ENCODE assay signal across 1 cellular context in the genomic region with DNA sequence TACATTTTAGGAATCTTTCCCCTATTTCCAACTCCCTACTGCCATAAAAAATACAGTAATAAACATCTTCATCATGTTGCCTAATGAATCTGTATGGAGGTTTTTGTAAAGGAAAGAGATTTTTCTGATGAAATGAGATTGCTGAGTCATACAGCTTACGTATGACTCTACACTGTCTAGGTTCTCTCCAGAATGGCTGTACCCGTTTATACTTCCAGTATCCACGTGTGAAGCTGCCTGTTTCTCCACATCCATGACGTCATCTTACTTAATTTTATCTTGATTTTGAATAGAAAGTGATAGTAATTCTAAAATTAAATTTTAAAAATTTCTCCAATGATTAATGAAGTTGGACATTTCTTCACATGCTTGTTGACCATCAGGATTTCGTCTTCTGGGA.
TF ChIP-seq lines count a peak whose summit lies in the region.

No MANE protein-coding gene starts in this region.

TF ChIP-seq in K562, 482 proteins besides CTCF, POLR2A, EP300 and RAD21 (continued from another document and continues in another):
- TF ChIP-seq, protein P1, sequence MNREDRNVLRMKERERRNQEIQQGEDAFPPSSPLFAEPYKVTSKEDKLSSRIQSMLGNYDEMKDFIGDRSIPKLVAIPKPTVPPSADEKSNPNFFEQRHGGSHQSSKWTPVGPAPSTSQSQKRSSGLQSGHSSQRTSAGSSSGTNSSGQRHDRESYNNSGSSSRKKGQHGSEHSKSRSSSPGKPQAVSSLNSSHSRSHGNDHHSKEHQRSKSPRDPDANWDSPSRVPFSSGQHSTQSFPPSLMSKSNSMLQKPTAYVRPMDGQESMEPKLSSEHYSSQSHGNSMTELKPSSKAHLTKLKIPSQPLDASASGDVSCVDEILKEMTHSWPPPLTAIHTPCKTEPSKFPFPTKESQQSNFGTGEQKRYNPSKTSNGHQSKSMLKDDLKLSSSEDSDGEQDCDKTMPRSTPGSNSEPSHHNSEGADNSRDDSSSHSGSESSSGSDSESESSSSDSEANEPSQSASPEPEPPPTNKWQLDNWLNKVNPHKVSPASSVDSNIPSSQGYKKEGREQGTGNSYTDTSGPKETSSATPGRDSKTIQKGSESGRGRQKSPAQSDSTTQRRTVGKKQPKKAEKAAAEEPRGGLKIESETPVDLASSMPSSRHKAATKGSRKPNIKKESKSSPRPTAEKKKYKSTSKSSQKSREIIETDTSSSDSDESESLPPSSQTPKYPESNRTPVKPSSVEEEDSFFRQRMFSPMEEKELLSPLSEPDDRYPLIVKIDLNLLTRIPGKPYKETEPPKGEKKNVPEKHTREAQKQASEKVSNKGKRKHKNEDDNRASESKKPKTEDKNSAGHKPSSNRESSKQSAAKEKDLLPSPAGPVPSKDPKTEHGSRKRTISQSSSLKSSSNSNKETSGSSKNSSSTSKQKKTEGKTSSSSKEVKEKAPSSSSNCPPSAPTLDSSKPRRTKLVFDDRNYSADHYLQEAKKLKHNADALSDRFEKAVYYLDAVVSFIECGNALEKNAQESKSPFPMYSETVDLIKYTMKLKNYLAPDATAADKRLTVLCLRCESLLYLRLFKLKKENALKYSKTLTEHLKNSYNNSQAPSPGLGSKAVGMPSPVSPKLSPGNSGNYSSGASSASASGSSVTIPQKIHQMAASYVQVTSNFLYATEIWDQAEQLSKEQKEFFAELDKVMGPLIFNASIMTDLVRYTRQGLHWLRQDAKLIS (CRISPR knock-in tag; IDR thresholded peaks at IDR 0.05), result no peak
- no peak for TF ChIP-seq MAZ (CRISPR knock-in tag; conservative IDR thresholded peaks at IDR 0.05 in 1 of 2, IDR thresholded peaks at IDR 0.05 in 1 of 2)
- TF ChIP-seq ZNF12 (CRISPR knock-in tag; IDR thresholded peaks at IDR 0.05), result no peak
- TF ChIP-seq, protein P2, sequence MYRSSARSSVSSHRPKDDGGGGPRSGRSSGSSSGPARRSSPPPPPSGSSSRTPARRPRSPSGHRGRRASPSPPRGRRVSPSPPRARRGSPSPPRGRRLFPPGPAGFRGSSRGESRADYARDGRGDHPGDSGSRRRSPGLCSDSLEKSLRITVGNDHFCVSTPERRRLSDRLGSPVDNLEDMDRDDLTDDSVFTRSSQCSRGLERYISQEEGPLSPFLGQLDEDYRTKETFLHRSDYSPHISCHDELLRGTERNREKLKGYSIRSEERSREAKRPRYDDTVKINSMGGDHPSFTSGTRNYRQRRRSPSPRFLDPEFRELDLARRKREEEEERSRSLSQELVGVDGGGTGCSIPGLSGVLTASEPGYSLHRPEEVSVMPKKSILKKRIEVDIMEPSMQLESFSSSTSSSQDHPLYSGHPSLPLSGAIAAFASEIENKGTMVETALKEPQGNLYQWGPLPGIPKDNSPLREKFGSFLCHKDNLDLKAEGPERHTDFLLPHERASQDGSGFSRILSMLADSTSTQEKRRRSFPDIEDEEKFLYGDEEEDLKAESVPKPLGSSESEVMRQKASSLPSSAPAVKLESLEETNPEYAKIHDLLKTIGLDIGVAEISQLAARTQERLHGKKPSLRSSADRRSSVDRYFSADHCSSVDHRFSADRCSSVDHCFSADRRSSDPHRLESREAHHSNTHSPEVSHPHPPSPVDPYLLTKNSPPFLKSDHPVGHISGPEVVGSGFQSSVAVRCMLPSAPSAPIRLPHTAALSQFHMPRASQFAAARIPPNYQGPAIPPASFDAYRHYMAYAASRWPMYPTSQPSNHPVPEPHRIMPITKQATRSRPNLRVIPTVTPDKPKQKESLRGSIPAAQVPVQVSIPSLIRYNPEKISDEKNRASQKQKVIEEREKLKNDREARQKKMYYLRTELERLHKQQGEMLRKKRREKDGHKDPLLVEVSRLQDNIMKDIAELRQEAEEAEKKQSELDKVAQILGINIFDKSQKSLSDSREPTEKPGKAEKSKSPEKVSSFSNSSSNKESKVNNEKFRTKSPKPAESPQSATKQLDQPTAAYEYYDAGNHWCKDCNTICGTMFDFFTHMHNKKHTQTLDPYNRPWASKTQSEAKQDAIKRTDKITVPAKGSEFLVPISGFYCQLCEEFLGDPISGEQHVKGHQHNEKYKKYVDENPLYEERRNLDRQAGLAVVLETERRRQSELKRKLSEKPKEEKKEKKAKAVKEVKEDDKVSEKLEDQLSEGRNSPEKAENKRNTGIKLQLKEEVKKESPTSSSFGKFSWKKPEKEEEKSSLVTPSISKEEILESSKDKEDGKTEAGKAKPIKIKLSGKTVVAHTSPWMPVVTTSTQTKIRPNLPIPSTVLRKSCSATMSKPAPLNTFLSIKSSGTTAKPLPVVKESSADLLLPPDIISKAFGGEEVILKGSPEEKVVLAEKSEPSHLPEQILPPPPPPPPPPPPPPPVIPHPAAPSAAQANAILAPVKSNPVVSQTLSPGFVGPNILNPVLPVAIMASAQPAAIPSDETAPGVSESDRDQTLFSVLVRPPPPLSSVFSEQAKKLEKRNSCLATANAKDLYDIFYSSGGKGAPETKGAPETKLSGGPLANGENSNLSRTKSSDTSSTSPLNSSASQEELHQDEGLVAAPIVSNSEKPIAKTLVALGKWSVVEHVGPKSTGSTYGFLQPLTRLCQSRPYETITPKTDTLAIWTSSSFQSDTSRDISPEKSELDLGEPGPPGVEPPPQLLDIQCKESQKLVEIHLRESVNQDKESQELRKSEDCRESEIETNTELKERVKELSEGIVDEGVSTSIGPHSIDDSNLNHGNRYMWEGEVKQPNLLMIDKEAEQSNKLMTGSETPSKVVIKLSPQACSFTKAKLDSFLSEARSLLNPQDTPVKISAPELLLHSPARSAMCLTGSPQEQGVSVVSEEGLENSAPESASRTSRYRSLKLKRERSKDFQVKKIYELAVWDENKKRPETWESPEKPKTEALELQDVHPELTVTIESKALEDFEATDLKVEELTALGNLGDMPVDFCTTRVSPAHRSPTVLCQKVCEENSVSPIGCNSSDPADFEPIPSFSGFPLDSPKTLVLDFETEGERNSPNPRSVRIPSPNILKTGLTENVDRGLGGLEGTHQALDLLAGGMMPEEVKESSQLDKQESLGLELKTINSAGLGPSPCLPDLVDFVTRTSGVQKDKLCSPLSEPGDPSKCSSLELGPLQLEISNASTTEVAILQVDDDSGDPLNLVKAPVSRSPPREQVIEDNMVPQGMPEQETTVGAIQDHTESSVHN (IDR thresholded peaks at IDR 0.05; ENCODE audit: borderline replicate concordance in 1 of 2, low read depth in 1 of 2), result peak in 1 of 2 experiments; percentile 73; a peak in 1 of 4 replicates
- no peak for TF ChIP-seq CCNT2 (IDR thresholded peaks at IDR 0.05; ENCODE audit: borderline replicate concordance, extremely low read depth, insufficient read length, low read depth, low read length)
- TF ChIP-seq MAFG (tag; conservative IDR thresholded peaks at IDR 0.05), result peak; percentile 81
- no peak for TF ChIP-seq NR2F6 (CRISPR knock-in tag; IDR thresholded peaks at IDR 0.05)
- no peak for TF ChIP-seq TEAD1 (CRISPR knock-in tag; IDR thresholded peaks at IDR 0.05)
- no peak for TF ChIP-seq RBM34 (IDR thresholded peaks at IDR 0.05; ENCODE audit: borderline replicate concordance, insufficient read depth, low read length)
- TF ChIP-seq, protein P3, sequence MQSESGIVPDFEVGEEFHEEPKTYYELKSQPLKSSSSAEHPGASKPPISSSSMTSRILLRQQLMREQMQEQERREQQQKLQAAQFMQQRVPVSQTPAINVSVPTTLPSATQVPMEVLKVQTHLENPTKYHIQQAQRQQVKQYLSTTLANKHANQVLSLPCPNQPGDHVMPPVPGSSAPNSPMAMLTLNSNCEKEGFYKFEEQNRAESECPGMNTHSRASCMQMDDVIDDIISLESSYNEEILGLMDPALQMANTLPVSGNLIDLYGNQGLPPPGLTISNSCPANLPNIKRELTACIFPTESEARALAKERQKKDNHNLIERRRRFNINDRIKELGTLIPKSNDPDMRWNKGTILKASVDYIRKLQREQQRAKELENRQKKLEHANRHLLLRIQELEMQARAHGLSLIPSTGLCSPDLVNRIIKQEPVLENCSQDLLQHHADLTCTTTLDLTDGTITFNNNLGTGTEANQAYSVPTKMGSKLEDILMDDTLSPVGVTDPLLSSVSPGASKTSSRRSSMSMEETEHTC (IDR thresholded peaks at IDR 0.05), result no peak
- TF ChIP-seq, protein P4, sequence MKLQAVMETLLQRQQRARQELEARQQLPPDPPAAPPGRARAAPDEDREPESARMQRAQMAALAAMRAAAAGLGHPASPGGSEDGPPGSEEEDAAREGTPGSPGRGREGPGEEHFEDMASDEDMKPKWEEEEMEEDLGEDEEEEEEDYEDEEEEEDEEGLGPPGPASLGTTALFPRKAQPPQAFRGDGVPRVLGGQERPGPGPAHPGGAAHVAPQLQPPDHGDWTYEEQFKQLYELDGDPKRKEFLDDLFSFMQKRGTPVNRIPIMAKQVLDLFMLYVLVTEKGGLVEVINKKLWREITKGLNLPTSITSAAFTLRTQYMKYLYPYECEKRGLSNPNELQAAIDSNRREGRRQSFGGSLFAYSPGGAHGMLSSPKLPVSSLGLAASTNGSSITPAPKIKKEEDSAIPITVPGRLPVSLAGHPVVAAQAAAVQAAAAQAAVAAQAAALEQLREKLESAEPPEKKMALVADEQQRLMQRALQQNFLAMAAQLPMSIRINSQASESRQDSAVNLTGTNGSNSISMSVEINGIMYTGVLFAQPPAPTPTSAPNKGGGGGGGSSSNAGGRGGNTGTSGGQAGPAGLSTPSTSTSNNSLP (IDR thresholded peaks at IDR 0.05; ENCODE audit: borderline replicate concordance, low read depth, low read length), result no peak
- TF ChIP-seq, protein P5, sequence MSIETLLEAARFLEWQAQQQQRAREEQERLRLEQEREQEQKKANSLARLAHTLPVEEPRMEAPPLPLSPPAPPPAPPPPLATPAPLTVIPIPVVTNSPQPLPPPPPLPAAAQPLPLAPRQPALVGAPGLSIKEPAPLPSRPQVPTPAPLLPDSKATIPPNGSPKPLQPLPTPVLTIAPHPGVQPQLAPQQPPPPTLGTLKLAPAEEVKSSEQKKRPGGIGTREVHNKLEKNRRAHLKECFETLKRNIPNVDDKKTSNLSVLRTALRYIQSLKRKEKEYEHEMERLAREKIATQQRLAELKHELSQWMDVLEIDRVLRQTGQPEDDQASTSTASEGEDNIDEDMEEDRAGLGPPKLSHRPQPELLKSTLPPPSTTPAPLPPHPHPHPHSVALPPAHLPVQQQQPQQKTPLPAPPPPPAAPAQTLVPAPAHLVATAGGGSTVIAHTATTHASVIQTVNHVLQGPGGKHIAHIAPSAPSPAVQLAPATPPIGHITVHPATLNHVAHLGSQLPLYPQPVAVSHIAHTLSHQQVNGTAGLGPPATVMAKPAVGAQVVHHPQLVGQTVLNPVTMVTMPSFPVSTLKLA (conservative IDR thresholded peaks at IDR 0.05), result peak in 1 of 2 experiments; percentile 51; a peak in 2 of 4 replicates
- TF ChIP-seq CHD4 (IDR thresholded peaks at IDR 0.05; ENCODE audit: insufficient read depth, insufficient replicate concordance, low read depth, low read length, poor library complexity, severe bottlenecking), result no peak
- no peak for TF ChIP-seq RFX5 (IDR thresholded peaks at IDR 0.05; ENCODE audit: low read depth, low read length)
- TF ChIP-seq ZNF239 (CRISPR knock-in tag; IDR thresholded peaks at IDR 0.05), result no peak
- TF ChIP-seq KDM4B (IDR thresholded peaks at IDR 0.05; ENCODE audit: borderline replicate concordance in 2 of 2, low read depth in 1 of 2), result no peak
- TF ChIP-seq FOXK1 (CRISPR knock-in tag; IDR thresholded peaks at IDR 0.05; ENCODE audit: borderline replicate concordance), result no peak
- TF ChIP-seq CEBPG (CRISPR knock-in tag; IDR thresholded peaks at IDR 0.05), result no peak
- 0 out of 4 replicates have a peak, but pooled peaks of 1 of the 2 experiments have one; percentile 38 for TF ChIP-seq CEBPG (tag; conservative IDR thresholded peaks at IDR 0.05 in 1 of 2, IDR thresholded peaks at IDR 0.05 in 1 of 2)
- no peak for TF ChIP-seq RFX1 (IDR thresholded peaks at IDR 0.05)
- TF ChIP-seq TRIM24 (IDR thresholded peaks at IDR 0.05), result peak; percentile 40 to 52; a peak in 2 of 4 replicates
- TF ChIP-seq KAT7 (CRISPR knock-in tag; IDR thresholded peaks at IDR 0.05; ENCODE audit: borderline replicate concordance), result no peak
- TF ChIP-seq COPS2 (conservative IDR thresholded peaks at IDR 0.05), result no peak
- peak; percentile 60 for TF ChIP-seq MAFF (IDR thresholded peaks at IDR 0.05; ENCODE audit: low read length)
- TF ChIP-seq ELF4 (CRISPR knock-in tag; IDR thresholded peaks at IDR 0.05), result no peak
- TF ChIP-seq, protein P6, sequence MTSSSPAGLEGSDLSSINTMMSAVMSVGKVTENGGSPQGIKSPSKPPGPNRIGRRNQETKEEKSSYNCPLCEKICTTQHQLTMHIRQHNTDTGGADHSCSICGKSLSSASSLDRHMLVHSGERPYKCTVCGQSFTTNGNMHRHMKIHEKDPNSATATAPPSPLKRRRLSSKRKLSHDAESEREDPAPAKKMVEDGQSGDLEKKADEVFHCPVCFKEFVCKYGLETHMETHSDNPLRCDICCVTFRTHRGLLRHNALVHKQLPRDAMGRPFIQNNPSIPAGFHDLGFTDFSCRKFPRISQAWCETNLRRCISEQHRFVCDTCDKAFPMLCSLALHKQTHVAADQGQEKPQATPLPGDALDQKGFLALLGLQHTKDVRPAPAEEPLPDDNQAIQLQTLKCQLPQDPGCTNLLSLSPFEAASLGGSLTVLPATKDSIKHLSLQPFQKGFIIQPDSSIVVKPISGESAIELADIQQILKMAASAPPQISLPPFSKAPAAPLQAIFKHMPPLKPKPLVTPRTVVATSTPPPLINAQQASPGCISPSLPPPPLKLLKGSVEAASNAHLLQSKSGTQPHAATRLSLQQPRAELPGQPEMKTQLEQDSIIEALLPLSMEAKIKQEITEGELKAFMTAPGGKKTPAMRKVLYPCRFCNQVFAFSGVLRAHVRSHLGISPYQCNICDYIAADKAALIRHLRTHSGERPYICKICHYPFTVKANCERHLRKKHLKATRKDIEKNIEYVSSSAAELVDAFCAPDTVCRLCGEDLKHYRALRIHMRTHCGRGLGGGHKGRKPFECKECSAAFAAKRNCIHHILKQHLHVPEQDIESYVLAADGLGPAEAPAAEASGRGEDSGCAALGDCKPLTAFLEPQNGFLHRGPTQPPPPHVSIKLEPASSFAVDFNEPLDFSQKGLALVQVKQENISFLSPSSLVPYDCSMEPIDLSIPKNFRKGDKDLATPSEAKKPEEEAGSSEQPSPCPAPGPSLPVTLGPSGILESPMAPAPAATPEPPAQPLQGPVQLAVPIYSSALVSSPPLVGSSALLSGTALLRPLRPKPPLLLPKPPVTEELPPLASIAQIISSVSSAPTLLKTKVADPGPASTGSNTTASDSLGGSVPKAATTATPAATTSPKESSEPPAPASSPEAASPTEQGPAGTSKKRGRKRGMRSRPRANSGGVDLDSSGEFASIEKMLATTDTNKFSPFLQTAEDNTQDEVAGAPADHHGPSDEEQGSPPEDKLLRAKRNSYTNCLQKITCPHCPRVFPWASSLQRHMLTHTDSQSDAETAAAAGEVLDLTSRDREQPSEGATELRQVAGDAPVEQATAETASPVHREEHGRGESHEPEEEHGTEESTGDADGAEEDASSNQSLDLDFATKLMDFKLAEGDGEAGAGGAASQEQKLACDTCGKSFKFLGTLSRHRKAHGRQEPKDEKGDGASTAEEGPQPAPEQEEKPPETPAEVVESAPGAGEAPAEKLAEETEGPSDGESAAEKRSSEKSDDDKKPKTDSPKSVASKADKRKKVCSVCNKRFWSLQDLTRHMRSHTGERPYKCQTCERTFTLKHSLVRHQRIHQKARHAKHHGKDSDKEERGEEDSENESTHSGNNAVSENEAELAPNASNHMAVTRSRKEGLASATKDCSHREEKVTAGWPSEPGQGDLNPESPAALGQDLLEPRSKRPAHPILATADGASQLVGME (CRISPR knock-in tag; IDR thresholded peaks at IDR 0.05), result no peak
